1 cellular context compared by ENCODE assay signal in the genomic region with DNA sequence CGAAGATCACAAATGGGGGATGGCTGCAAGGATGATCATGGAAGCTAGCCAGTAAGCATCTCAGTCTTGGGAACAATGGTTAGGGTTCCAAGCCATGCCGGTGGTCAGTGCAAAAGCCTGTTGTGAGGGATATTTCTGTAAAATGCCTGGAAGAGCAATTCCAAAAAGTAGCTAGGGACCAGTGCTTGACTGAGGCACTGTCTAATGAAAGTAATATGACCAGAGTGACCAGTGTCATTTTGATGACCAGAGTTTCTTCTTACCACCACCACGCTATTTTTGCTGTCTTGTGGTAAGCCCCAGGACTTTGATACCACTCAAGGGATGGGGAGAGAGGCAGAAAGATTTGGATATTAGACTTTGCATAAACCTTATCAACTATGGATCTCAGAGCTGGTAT.
TF ChIP-seq lines count a peak whose summit lies in the region.

No MANE protein-coding gene starts in this region.

TF ChIP-seq in IMR-90, 13 proteins besides CTCF, POLR2A, EP300 and RAD21:
- no peak for TF ChIP-seq FOS (IDR thresholded peaks at IDR 0.05; ENCODE audit: low read depth, low read length)
- no peak for TF ChIP-seq MAZ (IDR thresholded peaks at IDR 0.05; ENCODE audit: borderline replicate concordance, low read depth, low read length)
- no peak for TF ChIP-seq NFE2L2 (IDR thresholded peaks at IDR 0.05; ENCODE audit: low read depth, low read length)
- no peak for TF ChIP-seq CEBPB (IDR thresholded peaks at IDR 0.05; ENCODE audit: low read depth, low read length)
- TF ChIP-seq RCOR1 (IDR thresholded peaks at IDR 0.05; ENCODE audit: insufficient replicate concordance, low read length), result no peak
- no peak for TF ChIP-seq RFX5 (IDR thresholded peaks at IDR 0.05; ENCODE audit: low read depth, low read length)
- no peak for TF ChIP-seq BHLHE40 (IDR thresholded peaks at IDR 0.05; ENCODE audit: low read depth, low read length)
- TF ChIP-seq USF2 (IDR thresholded peaks at IDR 0.05; ENCODE audit: low read depth, low read length), result no peak
- no peak for TF ChIP-seq SMC3 (IDR thresholded peaks at IDR 0.05; ENCODE audit: low read depth, low read length)
TF ChIP-seq in IMR-90: peak in this region for 0.
